Comparison of ENCODE assay signal across 10 cellular contexts in genomic region chr1:7379445-7379971, GRCh38.
DNase-seq lines count a peak whose midpoint lies in the region; ATAC-seq lines count a peak whose summit lies in the region.
"Had no signal": no experiment of that assay in that cellular context is flagged by ENCODE, and none has a peak within 500 bp of the region (broad histone marks: within the 10 kb centered on the region; RNA-seq: fewer than 3 reads in every experiment).

No MANE protein-coding gene starts in this region.

- no peaks in the 10 kb centered on the region for H3K27me3 ChIP-seq in iPS-20b (ENCODE audit: insufficient read depth, low read length)
- H3K27me3 ChIP-seq: tibial nerve had no signal

- H3K4me3 ChIP-seq in iPS-20b (ENCODE audit: low read length), result peak overlapping the region; percentile 27; the same call in 1 of the 2 replicates
- H3K4me3 ChIP-seq: lung, tibial nerve had no signal

- peak overlapping the region; percentile 52; the same call in 1 of the 2 replicates for H3K9ac ChIP-seq in iPS-20b (ENCODE audit: low read depth, low read length)

- peaks cover 13% of the 10 kb centered on the region; the same call in 1 of the 2 replicates for H3K4me1 ChIP-seq in iPS-20b (ENCODE audit: insufficient read depth, low read length)

- no peaks in the 10 kb centered on the region for H3K36me3 ChIP-seq in iPS-20b (ENCODE audit: insufficient read depth, low read depth, low read length)
- H3K36me3 ChIP-seq: tibial nerve had no signal

- no peaks in the 10 kb centered on the region for H3K9me3 ChIP-seq in iPS-20b (ENCODE audit: insufficient read depth, low read depth, low read length)

- peak; percentile 25 to 84 (median 63) for DNase-seq in NCI-H1417 (lab: John Stamatoyannopoulos, UW)
- DNase-seq in NCI-H1417 treated with DMSO at 0.1 percent for 48 hours (lab: John Stamatoyannopoulos, UW), result no peak
- DNase-seq in activated CD8-positive, alpha-beta memory T cell treated with anti-CD3 and anti-CD28 coated beads, Interleukin-2, amount 50 U/mL, for 48 hours, result peak; percentile 10
- peak; percentile 37 for DNase-seq in ureter (ENCODE audit: low spot score)
- no peak for DNase-seq in MV-4-11 (lab: John Stamatoyannopoulos, UW)

- ATAC-seq in HG03097 (IDR thresholded peaks at IDR 0.05; ENCODE audit: low FRiP score, unreplicated experiment), result no peak
- no peak for ATAC-seq in HG03039 (IDR thresholded peaks at IDR 0.05; ENCODE audit: unreplicated experiment)

- H3K27ac ChIP-seq in iPS-20b (ENCODE audit: low read length), result no peak overlapping the region
- H3K27ac ChIP-seq: tibial nerve had no signal

Comparison
In these comparisons a context has a peak if more than half of its experiments do, and no peak if none do; other contexts are left out.
1. DNase-seq: peak in NCI-H1417 (3 of 3), activated CD8-positive, alpha-beta memory T cell treated with anti-CD3 and anti-CD28 coated beads, Interleukin-2, amount 50 U/mL, for 48 hours (single experiment) and ureter (single experiment); none in NCI-H1417 treated with DMSO at 0.1 percent for 48 hours (single experiment) and MV-4-11 (single experiment).